In genomic region chr10:130973127-130973839, GRCh38 we compare ENCODE assay signal across 20 cellular contexts.
DNase-seq lines count a peak whose midpoint lies in the region; ATAC-seq, FAIRE-seq and TF ChIP-seq lines count a peak whose summit lies in the region.
"Had no signal": no experiment of that assay in that cellular context is flagged by ENCODE, and none has a peak within 500 bp of the region (broad histone marks: within the 10 kb centered on the region; RNA-seq: fewer than 3 reads in every experiment).

No MANE protein-coding gene starts in this region.

- intact Hi-C loops in IMR-90 (cut with micrococcal nuclease) (no loop called here), vagina (cut with DNase I) (no loop called here)

- H4K8ac ChIP-seq in IMR-90 (ENCODE audit: low read depth in 2 of 2, low read length in 2 of 2): no peak overlapping the region
- no peak overlapping the region for H4K8ac ChIP-seq in mesendoderm (ENCODE audit: low read depth, low read length)

- no peak overlapping the region for H2BK120ac ChIP-seq in IMR-90 (ENCODE audit: low read depth, low read length)
- no peak overlapping the region for H2BK120ac ChIP-seq in mesendoderm (ENCODE audit: low read depth, low read length)

- POLR2A ChIA-PET in IMR-90 (lab: Charles Lee; ENCODE audit: unreplicated experiment): no interaction called here

- no peak overlapping the region for H3K4me2 ChIP-seq in IMR-90 (ENCODE audit: low read depth, low read length)
- H3K4me2 ChIP-seq in mesendoderm (ENCODE audit: low read length): no peak overlapping the region
- H3K4me2 ChIP-seq: BLaER1 had no signal

- H3K4me3 ChIP-seq in IMR-90 (ENCODE audit: insufficient read depth, low read depth, low read length) (no peak overlapping the region), lung (no peak overlapping the region), vagina (no peak overlapping the region), mesendoderm (ENCODE audit: low read length) (no peak overlapping the region)
- H3K4me3 ChIP-seq: BLaER1, GM12878 had no signal

- no peak overlapping the region for H3K23ac ChIP-seq in IMR-90 (ENCODE audit: low read depth, low read length)
- no peak overlapping the region for H3K23ac ChIP-seq in mesendoderm (ENCODE audit: low read length)

- H3K79me2 ChIP-seq in mesendoderm (ENCODE audit: control insufficient read depth, insufficient read depth, low read length): no peaks in the 10 kb centered on the region

- no peak overlapping the region for H3K14ac ChIP-seq in IMR-90 (replicated peaks; ENCODE audit: low read depth, low read length)

- no peak overlapping the region for H3K27ac ChIP-seq in IMR-90 (ENCODE audit: insufficient read depth, low read length)
- no peak overlapping the region for H3K27ac ChIP-seq in lung (ENCODE audit: low read depth in 1 of 2, low read length in 1 of 2)
- no peak overlapping the region for H3K27ac ChIP-seq in vagina
- no peak overlapping the region for H3K27ac ChIP-seq in mesendoderm (ENCODE audit: low read depth, low read length)
- H3K27ac ChIP-seq: BLaER1, C4-2B had no signal

- peaks cover 27% of the 10 kb centered on the region for H3K9me3 ChIP-seq in IMR-90 (ENCODE audit: control insufficient read depth, insufficient read depth, low read length)
- peaks cover 0 to 3% of the 10 kb centered on the region in 2 donors for H3K9me3 ChIP-seq in lung (ENCODE audit: control insufficient read depth in 2 of 2, insufficient read depth in 1 of 2, low read length in 1 of 2)
- H3K9me3 ChIP-seq in vagina: no peaks in the 10 kb centered on the region

- no peaks in the 10 kb centered on the region for H3K9me1 ChIP-seq in IMR-90 (ENCODE audit: insufficient read depth, low read length)

- H3K56ac ChIP-seq in IMR-90 (ENCODE audit: extremely low read depth, insufficient read depth, low read length) (no peak overlapping the region), mesendoderm (ENCODE audit: low read length) (no peak overlapping the region)

- H4K5ac ChIP-seq in IMR-90 (ENCODE audit: low read depth, low read length) (no peak overlapping the region), mesendoderm (ENCODE audit: low read length) (no peak overlapping the region)

- H4K91ac ChIP-seq in IMR-90 (ENCODE audit: insufficient read depth, low read depth, low read length): no peak overlapping the region

- DNase-seq in IMR-90 (no peak), cerebellum (ENCODE audit: low spot score) (peak; percentile 19), lung (ENCODE audit: low spot score) (peak; percentile 21), vagina (ENCODE audit: extremely low spot score in 2 of 2) (peak; percentile 65 to 84), GM12892 (ENCODE audit: insufficient read length) (no peak), mesendoderm (no peak)
- DNase-seq: Caco-2; CD4-positive, CD25-positive, alpha-beta regulatory T cell; CD8-positive, alpha-beta T cell; DMS 273 treated with DMSO at 0.1 percent for 48 hours; DMS79; EL; GDM1; GOT3; H7; HCEC 1CT had no signal

- H3K79me1 ChIP-seq in IMR-90 (ENCODE audit: low read depth in 1 of 2, low read length in 2 of 2) (no peaks in the 10 kb centered on the region), mesendoderm (ENCODE audit: low read length) (no peaks in the 10 kb centered on the region)

- TF ChIP-seq POLR2A in IMR-90 (IDR thresholded peaks at IDR 0.05; ENCODE audit: low read depth, low read length) (no peak), vagina (IDR thresholded peaks at IDR 0.05) (no peak), GM12892 (IDR thresholded peaks at IDR 0.05; ENCODE audit: low read depth, low read length) (no peak)

- dilution Hi-C loops in IMR-90 (cut with HindIII; ENCODE audit: low sequenced_read_pairs, unreplicated experiment): no loop called here

- H2AFZ ChIP-seq in IMR-90 (replicated peaks; ENCODE audit: low read length, poor library complexity): peak overlapping the region; percentile 23

- CTCF ChIA-PET in IMR-90 (lab: Yijun Ruan, JAX): no interaction called here

- H3K4ac ChIP-seq in IMR-90 (ENCODE audit: low read depth, low read length): no peak overlapping the region
- no peak overlapping the region for H3K4ac ChIP-seq in mesendoderm (ENCODE audit: low read depth, low read length)

- BruUV-seq in IMR-90 (replicated peaks; lab: Mats Ljungman, UMichigan): no TSS peak

- H3K36me3 ChIP-seq in IMR-90 (ENCODE audit: control insufficient read depth, insufficient read depth, low read length) (no peaks in the 10 kb centered on the region), lung (ENCODE audit: control insufficient read depth in 2 of 2, insufficient read depth in 2 of 2, low read length in 2 of 2) (no peaks in the 10 kb centered on the region), vagina (no peaks in the 10 kb centered on the region), mesendoderm (ENCODE audit: control insufficient read depth, insufficient read depth, low read length) (no peaks in the 10 kb centered on the region)
- H3K36me3 ChIP-seq: BLaER1 had no signal

- no peak for FAIRE-seq in GM12892 (lab: Jason Lieb, UNC)
- FAIRE-seq: GM12878, GM18507 had no signal

- no peak overlapping the region for H3K9ac ChIP-seq in IMR-90 (ENCODE audit: low read depth, low read length)
- no peak overlapping the region for H3K9ac ChIP-seq in mesendoderm (ENCODE audit: low read length)
- H3K9ac ChIP-seq: BLaER1 had no signal

- H3K18ac ChIP-seq in IMR-90 (ENCODE audit: low read depth, low read length) (no peak overlapping the region), mesendoderm (ENCODE audit: low read length) (no peak overlapping the region)

- H2BK5ac ChIP-seq in IMR-90 (ENCODE audit: low read depth, low read length, poor library complexity, severe bottlenecking) (no peak overlapping the region), mesendoderm (ENCODE audit: low read length) (no peak overlapping the region)

- H2AK9ac ChIP-seq in IMR-90 (replicated peaks; ENCODE audit: low read depth, low read length, poor library complexity): no peak overlapping the region

- 59% methylated on average over 7 of the region's 16 CpGs; no CpG with 5 or more reads in 1 of the 2 experiments for WGBS in IMR-90 (ENCODE audit: extremely low coverage in 2 of 2, insufficient read length in 1 of 2), 2 experiments
- whole genome bisulfite sequencing in lung, 2 donors: 90 to 93% methylated on average over 16 of the region's 16 CpGs
- no CpG with 5 or more reads among the region's 16 CpGs for WGBS in mesendoderm (ENCODE audit: extremely low coverage, insufficient coverage, low lambda C conversion rate)

- no peak overlapping the region for H2BK20ac ChIP-seq in IMR-90 (ENCODE audit: low read depth, low read length)

- no peak overlapping the region for H2AK5ac ChIP-seq in IMR-90 (ENCODE audit: low read depth, low read length)
- H2AK5ac ChIP-seq in mesendoderm (ENCODE audit: low read length): no peak overlapping the region

- ATAC-seq in IMR-90 (ENCODE audit: low read depth) (no peak), lung (ENCODE audit: insufficient read depth, low FRiP score) (no peak)
- ATAC-seq: CD8-positive, alpha-beta T cell; GM12878 had no signal

- no peak for TF ChIP-seq CTCF in IMR-90 (conservative IDR thresholded peaks at IDR 0.05; ENCODE audit: low read depth, low read length)
- TF ChIP-seq CTCF in lung (IDR thresholded peaks at IDR 0.05; ENCODE audit: control extremely low read depth, extremely low read depth): no peak
- TF ChIP-seq CTCF in vagina (IDR thresholded peaks at IDR 0.05): no peak

- H2BK15ac ChIP-seq in IMR-90 (ENCODE audit: low read depth, low read length): no peak overlapping the region
- no peak overlapping the region for H2BK15ac ChIP-seq in mesendoderm (replicated peaks; ENCODE audit: low read depth)

- no peaks in the 10 kb centered on the region for H4K20me1 ChIP-seq in IMR-90 (ENCODE audit: insufficient read depth, low read length)
- H4K20me1 ChIP-seq: BLaER1 had no signal

- no peak for TF ChIP-seq RAD21 in IMR-90 (IDR thresholded peaks at IDR 0.05; ENCODE audit: low read length)

- H3K4me1 ChIP-seq in IMR-90 (ENCODE audit: control insufficient read depth, insufficient read depth, low read length) (no peaks in the 10 kb centered on the region), lung (ENCODE audit: control insufficient read depth in 2 of 2, insufficient read depth in 2 of 2, low read length in 2 of 2) (no peaks in the 10 kb centered on the region), vagina (peaks cover 12% of the 10 kb centered on the region), mesendoderm (ENCODE audit: control insufficient read depth, low read depth, low read length) (no peaks in the 10 kb centered on the region)
- H3K4me1 ChIP-seq: Caco-2 had no signal

- H3K27me3 ChIP-seq in IMR-90 (ENCODE audit: control insufficient read depth, insufficient read depth, low read length) (no peaks in the 10 kb centered on the region), lung (ENCODE audit: control insufficient read depth, insufficient read depth) (no peaks in the 10 kb centered on the region), vagina (no peaks in the 10 kb centered on the region), mesendoderm (ENCODE audit: insufficient read depth, low read length, poor library complexity) (no peaks in the 10 kb centered on the region)
- H3K27me3 ChIP-seq: BLaER1 had no signal

- in situ Hi-C loops in IMR-90 (cut with MboI; ENCODE audit: low sequenced_read_pairs): no loop called here

TF ChIP-seq in IMR-90, 13 proteins besides CTCF, POLR2A, EP300 and RAD21:
- no peak for TF ChIP-seq MAFK (IDR thresholded peaks at IDR 0.05; ENCODE audit: low read depth, low read length)

Comparison
In these comparisons a context has a peak if more than half of its experiments do, and no peak if none do; other contexts are left out.
1. DNase-seq: peak in cerebellum (single experiment), lung (single experiment) and vagina (2 of 2); none in IMR-90 (single experiment), GM12892 (single experiment) and mesendoderm (single experiment).